ENCODE assay signal across 27 cellular contexts in the genomic region with DNA sequence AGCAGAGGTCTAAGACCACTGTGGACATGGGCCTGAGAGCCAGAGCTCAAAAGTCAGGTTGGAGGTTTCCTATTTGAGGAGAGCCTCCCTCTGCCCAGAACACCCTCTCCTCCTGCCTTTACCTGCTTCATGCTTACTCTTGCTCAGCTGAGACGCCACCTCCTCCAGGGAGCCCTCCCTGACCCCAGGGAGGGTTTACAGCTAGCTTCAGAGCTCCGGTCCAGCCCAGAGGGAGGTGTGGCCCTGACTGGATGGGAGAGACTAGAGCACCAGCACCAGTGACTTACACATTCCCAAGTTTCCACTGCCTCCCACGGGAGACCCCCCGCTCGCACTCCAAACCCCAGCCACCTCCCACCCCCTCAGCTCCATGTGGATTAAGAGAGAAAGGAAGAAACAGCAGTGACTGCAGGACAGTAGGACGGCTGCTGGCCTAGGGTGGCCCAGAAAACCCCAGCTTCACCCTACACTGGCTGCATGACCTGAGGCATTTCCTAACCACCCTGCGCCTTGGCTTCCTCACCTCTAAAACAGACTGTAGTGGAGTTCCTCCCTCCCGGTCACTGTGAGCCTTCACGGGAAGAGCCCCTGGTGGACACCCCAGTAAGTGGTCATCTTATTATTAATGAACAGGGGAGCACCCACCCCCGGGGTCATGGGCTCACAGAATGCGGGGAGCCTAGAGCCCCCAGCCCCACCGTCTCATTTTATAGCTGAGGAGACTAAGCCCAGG. TPM values are rescaled to one million over a fixed set of nuclear protein-coding genes. Genes with fewer than 3 reads are reported as not detected.
A peak's percentile ranks its signal among the peaks of the same experiment; 100 is the strongest.
DNase-seq lines count a peak whose midpoint lies in the region; ATAC-seq and TF ChIP-seq lines count a peak whose summit lies in the region.
"Had no signal": no experiment of that assay in that cellular context is flagged by ENCODE, and none has a peak within 500 bp of the region (broad histone marks: within the 10 kb centered on the region; RNA-seq: fewer than 3 reads in every experiment).

No MANE protein-coding gene starts in this region.

- H3K27me3 ChIP-seq in left ventricle myocardium inferior (ENCODE audit: low read depth) (no peaks in the 10 kb centered on the region), NT2/D1 (ENCODE audit: insufficient read depth, insufficient read length) (no peaks in the 10 kb centered on the region), right cardiac atrium (ENCODE audit: control insufficient read depth, insufficient read depth) (no peaks in the 10 kb centered on the region), A673 (replicated peaks; ENCODE audit: insufficient read depth, low read depth, low read length, poor library complexity) (no peaks in the 10 kb centered on the region), HAP-1 (ENCODE audit: low read depth) (no peaks in the 10 kb centered on the region)
- H3K27me3 ChIP-seq: adrenal gland, foreskin keratinocyte, hepatocyte, ovary had no signal

- H3K4me3 ChIP-seq in left ventricle myocardium inferior: no peak overlapping the region
- H3K4me3 ChIP-seq in NT2/D1 (ENCODE audit: insufficient read length, low read depth): no peak overlapping the region
- H3K4me3 ChIP-seq in right cardiac atrium (ENCODE audit: low read length): no peak overlapping the region
- H3K4me3 ChIP-seq in A673 (ENCODE audit: low read depth, low read length, poor library complexity, severe bottlenecking): no peak overlapping the region
- H3K4me3 ChIP-seq in HAP-1: no peak overlapping the region
- H3K4me3 ChIP-seq: adrenal gland; BLaER1 treated with 17β-estradiol and CSF1 and Interleukin-3, amounts not matched to agents 10 nM and 100 nM; esophagus squamous epithelium; GM12878; hepatocyte; ovary had no signal

- peaks cover 54% of the 10 kb centered on the region for H3K4me1 ChIP-seq in left ventricle myocardium inferior
- peaks cover 9% of the 10 kb centered on the region for H3K4me1 ChIP-seq in NT2/D1 (ENCODE audit: insufficient read depth, insufficient read length)
- H3K4me1 ChIP-seq in right cardiac atrium (ENCODE audit: control insufficient read depth, insufficient read depth, low read length): no peaks in the 10 kb centered on the region
- no peaks in the 10 kb centered on the region for H3K4me1 ChIP-seq in A673 (ENCODE audit: insufficient read depth, low read length, poor library complexity, severe bottlenecking)
- no peaks in the 10 kb centered on the region for H3K4me1 ChIP-seq in HAP-1
- H3K4me1 ChIP-seq: adrenal gland, esophagus squamous epithelium, foreskin keratinocyte had no signal

- H3K27ac ChIP-seq in left ventricle myocardium inferior (replicated peaks) (peak overlapping the region; percentile 80), right cardiac atrium (ENCODE audit: low read length) (peak overlapping the region; percentile 6), A673 (ENCODE audit: low read depth, low read length, poor library complexity, severe bottlenecking) (no peak overlapping the region)
- H3K27ac ChIP-seq: adrenal gland; BLaER1 treated with 17β-estradiol and CSF1 and Interleukin-3, amounts not matched to agents 10 nM and 100 nM; esophagus squamous epithelium; foreskin keratinocyte; hepatocyte; ovary; RWPE1 had no signal

- 67% methylated on average over 12 of the region's 12 CpGs for WGBS in right cardiac atrium

- no peak for ATAC-seq in right cardiac atrium
- ATAC-seq: foreskin keratinocyte, GM12878, T-cell had no signal

- H3K36me3 ChIP-seq in left ventricle myocardium inferior: no peaks in the 10 kb centered on the region
- H3K36me3 ChIP-seq in NT2/D1 (ENCODE audit: insufficient read depth, insufficient read length, low read length): no peaks in the 10 kb centered on the region
- H3K36me3 ChIP-seq in A673 (ENCODE audit: insufficient read depth, low read length, poor library complexity, severe bottlenecking): no peaks in the 10 kb centered on the region
- H3K36me3 ChIP-seq in HAP-1 (replicated peaks): no peaks in the 10 kb centered on the region
- H3K36me3 ChIP-seq: adrenal gland; BLaER1 treated with 17β-estradiol and CSF1 and Interleukin-3, amounts not matched to agents 10 nM and 100 nM; esophagus squamous epithelium; ovary had no signal

- CTCF ChIA-PET in A673 (lab: Charles Lee): no interaction called here

- POLR2A ChIA-PET in A673 (lab: Charles Lee; ENCODE audit: low non-redundant PET): no interaction called here

- DNase-seq in left ventricle myocardium inferior (no peak), cardiac septum (ENCODE audit: low spot score) (no peak), NT2/D1 (ENCODE audit: low read depth, low spot score) (no peak), right cardiac atrium (no peak), A673 (ENCODE audit: low spot score) (no peak), NCI-H82 (lab: John Stamatoyannopoulos, UW) (no peak), HAP-1 (ENCODE audit: low spot score in 2 of 2) (no peak)
- DNase-seq: activated B cell treated with CpG ODN at 0.5 μM for 24 hours; activated CD4-positive, alpha-beta T cell treated with anti-CD3 and anti-CD28 coated beads, Interleukin-2, amount 50 U/mL, for 48 hours; activated naive CD4-positive, alpha-beta T cell treated with anti-CD3 and anti-CD28 coated beads, Interleukin-2, amount 10 ng/mL, durations not matched to agents 7 days and 5 days; adrenal gland; dermis blood vessel endothelial cell; DMS153; esophagus squamous epithelium; foreskin keratinocyte; GOT3; MV-4-11; NCI-H146; NCI-H446; NCI-H774; ovary; small intestine; T-cell had no signal

- H3K9me3 ChIP-seq in left ventricle myocardium inferior (replicated peaks) (peaks cover 5% of the 10 kb centered on the region), NT2/D1 (ENCODE audit: insufficient read depth, low read length) (no peaks in the 10 kb centered on the region), right cardiac atrium (ENCODE audit: control insufficient read depth, low read length) (no peaks in the 10 kb centered on the region), A673 (ENCODE audit: low read depth, low read length, poor library complexity, severe bottlenecking) (no peaks in the 10 kb centered on the region), HAP-1 (no peaks in the 10 kb centered on the region)
- H3K9me3 ChIP-seq: adrenal gland, esophagus squamous epithelium, ovary had no signal

- intact Hi-C loops in left ventricle myocardium inferior (cut with micrococcal nuclease) (no loop called here), cardiac septum (cut with DNase I) (no loop called here), right cardiac atrium (cut with DNase I) (no loop called here), A673 (cut with micrococcal nuclease; ENCODE audit: unreplicated experiment) (no loop called here)

- BruUV-seq in A673 (replicated peaks; lab: Mats Ljungman, UMichigan): no TSS peak

- peak overlapping the region; percentile 32 for H3K9ac ChIP-seq in NT2/D1 (ENCODE audit: insufficient read length, low read depth)
- H3K9ac ChIP-seq: BLaER1 treated with 17β-estradiol and CSF1 and Interleukin-3, amounts not matched to agents 10 nM and 100 nM had no signal

- in situ Hi-C loops in HAP-1 (cut with MboI; ENCODE audit: low sequenced_read_pairs): no loop called here

- TF ChIP-seq CTCF in left ventricle myocardium inferior (IDR thresholded peaks at IDR 0.05; ENCODE audit: borderline replicate concordance): no peak
- TF ChIP-seq CTCF in A673 (conservative IDR thresholded peaks at IDR 0.05; ENCODE audit: low read depth, low read length): no peak

RNA-seq across cellular contexts. Expression of gene PDGFB, which starts 24.5 kb away (rescaled TPM):
- total RNA-seq in left ventricle myocardium inferior: 17.2 TPM
- 21.2 TPM for total RNA-seq in cardiac septum
- 10 to 100 TPM in 3 of 4 donors, 1 to 10 TPM in 1; 9.3 to 82.1 (median 20.6) TPM for total RNA-seq in right cardiac atrium
- 15.4 TPM for polyA plus RNA-seq in right cardiac atrium
- total RNA-seq in A673 (2021): 0.09 and 0.13 TPM in 2 replicates
- total RNA-seq: activated B cell treated with CpG ODN at 0.5 μM for 24 hours had no signal

RNA-seq across cellular contexts. Expression of gene RPL3, which starts 50.2 kb away (rescaled TPM):
- total RNA-seq in left ventricle myocardium inferior (325 TPM), cardiac septum (317 TPM), right cardiac atrium (1,000 to 10,000 TPM in 2 of 4 donors, 100 to 1,000 TPM in 2; 948 to 1,416 (median 984) TPM), A673 (2021) (1,117 and 1,141 TPM in 2 replicates)
- 1,325 TPM for polyA plus RNA-seq in right cardiac atrium
